In genomic region chr3:52534281-52535183, GRCh38 we compare ENCODE assay signal across 8 cellular contexts. TPM values are rescaled to one million over a fixed set of nuclear protein-coding genes. Genes with fewer than 3 reads are reported as not detected.
DNase-seq lines count a peak whose midpoint lies in the region; ATAC-seq and TF ChIP-seq lines count a peak whose summit lies in the region.

No MANE protein-coding gene starts in this region.

- H3K27me3 Mint-ChIP-seq in endothelial cell (ENCODE audit: unreplicated experiment) (peaks cover 33% of the 10 kb centered on the region), naive B cell (peaks cover 0 to 6% (median 0%) of the 10 kb centered on the region in 3 donors)

- H3K4me3 Mint-ChIP-seq in endothelial cell (ENCODE audit: unreplicated experiment) (peak overlapping the region; percentile 88), naive B cell (peak overlapping the region; percentile 68 to 92 (median 83))

- ATAC-seq in RWPE2 (ENCODE audit: low read depth) (no peak), naive B cell (ENCODE audit: low read depth in 2 of 2) (no peak), HG03521 (IDR thresholded peaks at IDR 0.05; ENCODE audit: unreplicated experiment) (no peak), GM21717 (IDR thresholded peaks at IDR 0.05; ENCODE audit: unreplicated experiment) (no peak), GM21367 (IDR thresholded peaks at IDR 0.05; ENCODE audit: unreplicated experiment) (no peak)

- H3K9me3 ChIP-seq in RWPE2 (ENCODE audit: severe bottlenecking) = no peaks in the 10 kb centered on the region

- H3K27ac Mint-ChIP-seq in endothelial cell (ENCODE audit: unreplicated experiment) (peak overlapping the region; percentile 67), naive B cell (peak overlapping the region in 5 of 6 donors; percentile 16 to 88 (median 47))

- DNase-seq in stimulated activated CD4-positive, alpha-beta T cell treated with anti-CD3 and anti-CD28 coated beads, Interleukin-15, amount 100 ng/mL, for 24 hours = peak; percentile 4
- DNase-seq in stimulated activated CD4-positive, alpha-beta T cell treated with anti-CD3 and anti-CD28 coated beads, Interleukin-4, amount 100 ng/mL, for 1 hour = no peak
- DNase-seq in RWPE2 (ENCODE audit: low spot score) (peak; percentile 66), endothelial cell (ENCODE audit: low spot score) (peak; percentile 14), naive B cell (no peak)

- H3K27me3 ChIP-seq in RWPE2 (ENCODE audit: insufficient read depth, poor library complexity, severe bottlenecking) = no peaks in the 10 kb centered on the region

- TF ChIP-seq CTCF in RWPE2 (IDR thresholded peaks at IDR 0.05; ENCODE audit: poor library complexity, severe bottlenecking) = no peak
- no peak for TF ChIP-seq CTCF in endothelial cell (IDR thresholded peaks at IDR 0.05; ENCODE audit: unreplicated experiment)

- peak overlapping the region; percentile 88 for H3K4me3 ChIP-seq in RWPE2 (ENCODE audit: severe bottlenecking)

- H3K9me3 Mint-ChIP-seq in endothelial cell (ENCODE audit: unreplicated experiment) (no peaks in the 10 kb centered on the region), naive B cell (no peaks in the 10 kb centered on the region)

- peaks cover 23% of the 10 kb centered on the region for H3K4me1 ChIP-seq in RWPE2 (ENCODE audit: insufficient read depth, poor library complexity, severe bottlenecking)

- peak overlapping the region; percentile 73 for H3K27ac ChIP-seq in RWPE2 (ENCODE audit: poor library complexity, severe bottlenecking)

- H3K36me3 Mint-ChIP-seq in endothelial cell (ENCODE audit: low read depth, unreplicated experiment) (peaks cover 20% of the 10 kb centered on the region), naive B cell (peaks cover 0 to 7% of the 10 kb centered on the region in 2 donors)

- no peaks in the 10 kb centered on the region; the same call in 1 of the 2 replicates for H3K36me3 ChIP-seq in RWPE2 (ENCODE audit: low read depth)

- H3K4me1 Mint-ChIP-seq in endothelial cell (ENCODE audit: unreplicated experiment) (peaks cover 32% of the 10 kb centered on the region), naive B cell (peaks cover 33 to 51% (median 50%) of the 10 kb centered on the region in 3 donors)

RNA-seq across cellular contexts. Expression of gene NT5DC2, which starts 0.9 kb away (rescaled TPM):
- 252 TPM for total RNA-seq in endothelial cell (ENCODE audit: unreplicated experiment)
- under 1 TPM in 2 of 6 donors, not detected in 4; 0.13 to 0.86 TPM for polyA plus RNA-seq in naive B cell (ENCODE audit: low read depth in 6 of 6)

RNA-seq across cellular contexts. Expression of gene UQCC5, which starts 1.9 kb away (rescaled TPM):
- total RNA-seq in endothelial cell (ENCODE audit: unreplicated experiment) = 13.3 TPM
- 10 to 100 TPM; 10.5 to 54.7 (median 20.2) TPM for polyA plus RNA-seq in naive B cell (ENCODE audit: low read depth in 6 of 6)

RNA-seq across cellular contexts. Expression of gene STAB1, which starts 39.4 kb away (rescaled TPM):
- 866 TPM for total RNA-seq in endothelial cell (ENCODE audit: unreplicated experiment)
- polyA plus RNA-seq in naive B cell (ENCODE audit: low read depth in 6 of 6) = not detected

Comparison
In these comparisons a context has a peak if more than half of its experiments do, and no peak if none do; other contexts are left out.
1. DNase-seq: peak in stimulated activated CD4-positive, alpha-beta T cell treated with anti-CD3 and anti-CD28 coated beads, Interleukin-15, amount 100 ng/mL, for 24 hours (single experiment), RWPE2 (single experiment) and endothelial cell (single experiment); none in stimulated activated CD4-positive, alpha-beta T cell treated with anti-CD3 and anti-CD28 coated beads, Interleukin-4, amount 100 ng/mL, for 1 hour (single experiment) and naive B cell (single experiment).